Comparison of ENCODE assay signal across 14 cellular contexts in the genomic region with DNA sequence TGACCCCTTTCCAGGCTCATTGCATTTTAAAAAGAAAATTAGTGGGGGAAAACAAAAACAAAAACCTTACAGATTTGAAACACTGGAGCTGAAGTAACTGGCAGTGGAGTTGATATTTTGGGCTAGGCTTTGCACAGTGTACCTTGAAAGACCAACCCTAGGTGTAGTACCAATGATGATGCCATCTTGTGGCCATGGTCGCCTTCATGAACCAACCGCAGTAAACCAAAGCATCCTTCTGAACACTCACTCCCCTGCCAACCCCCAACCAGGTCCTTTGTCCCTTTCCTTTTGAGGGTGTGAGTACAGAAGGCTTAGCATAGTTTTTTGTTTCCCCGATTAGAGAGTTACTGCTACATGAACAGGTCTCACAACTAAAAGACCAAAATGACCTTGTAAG. TPM values are rescaled to one million over a fixed set of nuclear protein-coding genes. Genes with fewer than 3 reads are reported as not detected.
DNase-seq lines count a peak whose midpoint lies in the region; ATAC-seq and TF ChIP-seq lines count a peak whose summit lies in the region.
"Had no signal": no experiment of that assay in that cellular context is flagged by ENCODE, and none has a peak within 500 bp of the region (broad histone marks: within the 10 kb centered on the region; RNA-seq: fewer than 3 reads in every experiment).

No MANE protein-coding gene starts in this region.

- ATAC-seq in GM23338 (peak; percentile 68), RWPE2 (ENCODE audit: low read depth) (peak; percentile 60)

- no peaks in the 10 kb centered on the region for H3K79me2 ChIP-seq in GM23338 (replicated peaks; ENCODE audit: insufficient read depth)

- H3K27me3 ChIP-seq in GM23338 (ENCODE audit: insufficient read depth), result peaks cover 11% of the 10 kb centered on the region
- H3K27me3 ChIP-seq in RWPE2 (ENCODE audit: insufficient read depth, poor library complexity, severe bottlenecking), result no peaks in the 10 kb centered on the region

- H3K4me3 ChIP-seq in GM23338 (no peak overlapping the region), RWPE2 (ENCODE audit: severe bottlenecking) (no peak overlapping the region), foreskin fibroblast (ENCODE audit: low read depth in 1 of 2, low read length in 2 of 2) (no peak overlapping the region)

- peak; percentile 24 to 57; a peak in 2 of 4 replicates for TF ChIP-seq CTCF in GM23338 (conservative IDR thresholded peaks at IDR 0.05; ENCODE audit: low read depth in 2 of 2)
- TF ChIP-seq CTCF in RWPE2 (IDR thresholded peaks at IDR 0.05; ENCODE audit: poor library complexity, severe bottlenecking), result peak; percentile 28
- TF ChIP-seq CTCF in endothelial cell (IDR thresholded peaks at IDR 0.05; ENCODE audit: unreplicated experiment), result no peak
- no peak for TF ChIP-seq CTCF in foreskin fibroblast (IDR thresholded peaks at IDR 0.05; ENCODE audit: low read depth, low read length)

- no peak overlapping the region for H2AFZ ChIP-seq in GM23338

- H3K9me3 Mint-ChIP-seq in GM23338 (0 out of 3 replicates have a peak, but pooled peaks cover 2% of the 10 kb centered on the region), endothelial cell (ENCODE audit: unreplicated experiment) (no peaks in the 10 kb centered on the region)
- H3K9me3 Mint-ChIP-seq: CD8-positive, alpha-beta memory T cell had no signal

- peaks cover 9% of the 10 kb centered on the region for H3F3A ChIP-seq in GM23338 (replicated peaks; ENCODE audit: low read depth)

- H3K4me1 Mint-ChIP-seq in GM23338 (peaks cover 25% of the 10 kb centered on the region), endothelial cell (ENCODE audit: unreplicated experiment) (no peaks in the 10 kb centered on the region)
- H3K4me1 Mint-ChIP-seq: nephron progenitor cell had no signal

- H3K36me3 ChIP-seq in GM23338 (ENCODE audit: insufficient read depth) (no peaks in the 10 kb centered on the region; the same call in 1 of the 2 replicates), RWPE2 (ENCODE audit: low read depth) (peaks cover 21% of the 10 kb centered on the region)

- in situ Hi-C loops in G401 (cut with HindIII; ENCODE audit: low sequenced_read_pairs), result no loop called here

- H3K27ac ChIP-seq in GM23338 (ENCODE audit: low read depth) (no peak overlapping the region), RWPE2 (ENCODE audit: poor library complexity, severe bottlenecking) (no peak overlapping the region)

- peaks cover 18% of the 10 kb centered on the region for H3K27me3 Mint-ChIP-seq in GM23338 (ENCODE audit: insufficient read depth, low read depth, poor library complexity)
- peaks cover 1% of the 10 kb centered on the region for H3K27me3 Mint-ChIP-seq in endothelial cell (ENCODE audit: unreplicated experiment)
- H3K27me3 Mint-ChIP-seq: CD8-positive, alpha-beta memory T cell had no signal

- H3K4me1 ChIP-seq in GM23338 (ENCODE audit: insufficient read depth), result peaks cover 17% of the 10 kb centered on the region
- H3K4me1 ChIP-seq in RWPE2 (ENCODE audit: insufficient read depth, poor library complexity, severe bottlenecking), result no peaks in the 10 kb centered on the region

- H3K4me3 Mint-ChIP-seq in GM23338 (no peak overlapping the region), endothelial cell (ENCODE audit: unreplicated experiment) (no peak overlapping the region)
- H3K4me3 Mint-ChIP-seq: CD8-positive, alpha-beta memory T cell; nephron progenitor cell had no signal

- peaks cover 3% of the 10 kb centered on the region for H3K9me3 ChIP-seq in RWPE2 (ENCODE audit: severe bottlenecking)

- no peaks in the 10 kb centered on the region for H4K20me1 ChIP-seq in GM23338 (replicated peaks; ENCODE audit: insufficient read depth)

- H3K36me3 Mint-ChIP-seq in GM23338 (ENCODE audit: low read depth), result no peaks in the 10 kb centered on the region; the same call in none of the 3 replicates
- H3K36me3 Mint-ChIP-seq in endothelial cell (ENCODE audit: low read depth, unreplicated experiment), result no peaks in the 10 kb centered on the region

- H3K4me2 ChIP-seq in GM23338, result no peak overlapping the region

- DNase-seq in NCI-H1105 treated with DMSO at 0.1 percent for 48 hours (lab: John Stamatoyannopoulos, UW), result peak; percentile 15
- DNase-seq in NCI-H1105 (lab: John Stamatoyannopoulos, UW), result no peak
- peak; percentile 8 for DNase-seq in GM23338 (ENCODE audit: low spot score)
- DNase-seq in RWPE2 (ENCODE audit: low spot score), result no peak
- peak; percentile 14 for DNase-seq in iPS-NIHi7 (ENCODE audit: extremely low spot score)
- no peak for DNase-seq in endothelial cell (ENCODE audit: low spot score)
- no peak for DNase-seq in G401 (ENCODE audit: low spot score)
- no peak for DNase-seq in foreskin fibroblast
- DNase-seq: activated naive CD4-positive, alpha-beta T cell treated with Interleukin-2 at 50 U/mL for 16 hours; CD8-positive, alpha-beta memory T cell; GF-D8; mammary epithelial cell; nephron progenitor cell had no signal

- no peak overlapping the region for H3K27ac Mint-ChIP-seq in GM23338
- no peak overlapping the region for H3K27ac Mint-ChIP-seq in endothelial cell (ENCODE audit: unreplicated experiment)
- H3K27ac Mint-ChIP-seq: nephron progenitor cell had no signal

- H3K9me2 ChIP-seq in GM23338 (ENCODE audit: insufficient read depth), result no peaks in the 10 kb centered on the region

TF ChIP-seq in GM23338, 12 proteins besides CTCF, POLR2A, EP300 and RAD21 (continues in another document):
- TF ChIP-seq NANOG (IDR thresholded peaks at IDR 0.05; ENCODE audit: borderline replicate concordance) (no peak), POLR2AphosphoS5 (IDR thresholded peaks at IDR 0.05; ENCODE audit: low read depth) (no peak), EZH2 (IDR thresholded peaks at IDR 0.05; ENCODE audit: low read depth, unreplicated experiment) (no peak), CREB1 (CRISPR knock-in tag; IDR thresholded peaks at IDR 0.05; ENCODE audit: low read depth) (no peak), JUNB (IDR thresholded peaks at IDR 0.05; ENCODE audit: unreplicated experiment) (no peak), STAT1 (IDR thresholded peaks at IDR 0.05; ENCODE audit: unreplicated experiment) (no peak)

RNA-seq across cellular contexts. Expression of gene TOMM20L, which starts 5.9 kb away (rescaled TPM):
- total RNA-seq in GM23338 (2014; rRNA removed; shearing (Covaris generic)), result not detected in 2 replicates
- not detected in 2 replicates for polyA plus RNA-seq in GM23338 (2016; fragmentation: Nextera tagmentation; extraction: Ambion mirVana)
- total RNA-seq in endothelial cell (ENCODE audit: unreplicated experiment), result not detected
- total RNA-seq in G401 (2014; rRNA removed; shearing (Covaris generic)), result not detected in 2 replicates
- total RNA-seq: fibroblast of villous mesenchyme, mammary epithelial cell had no signal
- polyA plus RNA-seq: CD8-positive, alpha-beta memory T cell; mammary epithelial cell had no signal

RNA-seq across cellular contexts. Expression of gene TIMM9, which starts 25.7 kb away (rescaled TPM):
- 40.3 and 101 TPM in 2 replicates for total RNA-seq in GM23338 (2014; rRNA removed; shearing (Covaris generic))
- polyA plus RNA-seq in GM23338 (2016; fragmentation: Nextera tagmentation; extraction: Ambion mirVana), result 124 and 146 TPM in 2 replicates
- total RNA-seq in endothelial cell (ENCODE audit: unreplicated experiment), result 42.1 TPM
- total RNA-seq in G401 (2014; rRNA removed; shearing (Covaris generic)), result 84.4 and 90.2 TPM in 2 replicates

RNA-seq across cellular contexts. Expression of gene KIAA0586, which starts 25.9 kb away (rescaled TPM):
- total RNA-seq in GM23338 (2014; rRNA removed; shearing (Covaris generic)), result 23.7 and 26.0 TPM in 2 replicates
- polyA plus RNA-seq in GM23338 (2016; fragmentation: Nextera tagmentation; extraction: Ambion mirVana), result 15.3 and 22.2 TPM in 2 replicates
- total RNA-seq in endothelial cell (ENCODE audit: unreplicated experiment), result 18.3 TPM
- total RNA-seq in G401 (2014; rRNA removed; shearing (Covaris generic)), result 13.8 and 16.6 TPM in 2 replicates

Comparison
In these comparisons a context has a peak if more than half of its experiments do, and no peak if none do; other contexts are left out.
1. DNase-seq: peak in NCI-H1105 treated with DMSO at 0.1 percent for 48 hours (single experiment), GM23338 (single experiment) and iPS-NIHi7 (single experiment); none in NCI-H1105 (single experiment), RWPE2 (single experiment), endothelial cell (single experiment), G401 (single experiment) and foreskin fibroblast (0 of 2).
2. CTCF ChIP-seq: peak in GM23338 (2 of 2) and RWPE2 (single experiment); none in endothelial cell (single experiment) and foreskin fibroblast (single experiment).